ENCODE assay signal across 8 cellular contexts in genomic region chr18:3447895-3448844, GRCh38. TPM values are rescaled to one million over a fixed set of nuclear protein-coding genes. Genes with fewer than 3 reads are reported as not detected.
DNase-seq lines count a peak whose midpoint lies in the region; ATAC-seq and TF ChIP-seq lines count a peak whose summit lies in the region.

No MANE protein-coding gene starts in this region.

- TF ChIP-seq CTCF in OCI-LY3 (IDR thresholded peaks at IDR 0.05; ENCODE audit: low read depth, low read length) (no peak; the same call in none of the 2 replicates), epithelial cell of proximal tubule (conservative IDR thresholded peaks at IDR 0.05; ENCODE audit: low read depth, low read length) (peak; percentile 31)

- ATAC-seq in GM21528 (IDR thresholded peaks at IDR 0.05; ENCODE audit: low FRiP score, unreplicated experiment): peak; percentile 66

- 0 out of 2 replicates have a peak overlapping the region, but pooled peaks have one; percentile 10 for H2AFZ ChIP-seq in OCI-LY3 (ENCODE audit: low read depth, low read length)

- no peaks in the 10 kb centered on the region for H4K20me1 ChIP-seq in OCI-LY3 (ENCODE audit: insufficient read depth, low read length)

- H3K36me3 ChIP-seq in OCI-LY3 (replicated peaks; ENCODE audit: low read depth, low read length) (peaks cover 29% of the 10 kb centered on the region), mucosa of stomach (ENCODE audit: control insufficient read depth, insufficient read depth, low read length) (no peaks in the 10 kb centered on the region)

- peaks cover 52% of the 10 kb centered on the region for H3K79me2 ChIP-seq in OCI-LY3 (ENCODE audit: low read length)

- H3K4me3 ChIP-seq in OCI-LY3 (ENCODE audit: low read length) (peak overlapping the region; percentile 94), epithelial cell of proximal tubule (ENCODE audit: low read depth, low read length) (peak overlapping the region; percentile 98), mucosa of stomach (ENCODE audit: low read length) (peak overlapping the region; percentile 79)

- H3K4me1 ChIP-seq in OCI-LY3 (ENCODE audit: low read length): peaks cover 20% of the 10 kb centered on the region
- peaks cover 20% of the 10 kb centered on the region for H3K4me1 ChIP-seq in mucosa of stomach (ENCODE audit: control insufficient read depth, insufficient read depth, low read length)

- peak overlapping the region; percentile 99 for H3K9ac ChIP-seq in OCI-LY3 (ENCODE audit: low read length)
- peak overlapping the region; percentile 100 for H3K9ac ChIP-seq in mucosa of stomach (ENCODE audit: low read length)

- H3K9me3 ChIP-seq in OCI-LY3 (ENCODE audit: insufficient read depth, low read length) (no peaks in the 10 kb centered on the region), mucosa of stomach (ENCODE audit: control insufficient read depth, low read length) (no peaks in the 10 kb centered on the region)

- peak overlapping the region; percentile 84 for H3K4me2 ChIP-seq in OCI-LY3 (ENCODE audit: low read length)

- peak overlapping the region; percentile 95 for H3K27ac ChIP-seq in OCI-LY3 (ENCODE audit: low read length)

- H3K27me3 ChIP-seq in OCI-LY3 (ENCODE audit: low read depth, low read length) (no peaks in the 10 kb centered on the region), mucosa of stomach (ENCODE audit: control insufficient read depth, insufficient read depth, low read length) (no peaks in the 10 kb centered on the region)

- peak; percentile 98 for DNase-seq in DMS 273 (lab: John Stamatoyannopoulos, UW; ENCODE audit: unreplicated experiment)
- peak; percentile 88 for DNase-seq in HuH-7.5 (ENCODE audit: low spot score)
- peak; percentile 42 for DNase-seq in activated T-cell treated with anti-CD3 and anti-CD28 coated beads for 4 hours
- DNase-seq in epithelial cell of proximal tubule (ENCODE audit: low read depth): no peak
- peak; percentile 89 for DNase-seq in stimulated activated CD8-positive, alpha-beta memory T cell treated with anti-CD3 and anti-CD28 coated beads, Interleukin-4, amount 100 ng/mL, for 48 hours

RNA-seq across cellular contexts. Expression of gene TGIF1, which starts 1.8 kb away (rescaled TPM):
- total RNA-seq in epithelial cell of proximal tubule: 165 and 170 TPM in 2 replicates
